ENCODE assay signal across 22 cellular contexts in genomic region chr9:133783331-133783731, GRCh38.
"Had no signal": no experiment of that assay in that cellular context is flagged by ENCODE, and none has a peak within 500 bp of the region (broad histone marks: within the 10 kb centered on the region; RNA-seq: fewer than 3 reads in every experiment).

No MANE protein-coding gene starts in this region.

- ATAC-seq: activated CD8-positive, alpha-beta T cell treated with anti-CD3 and anti-CD28 coated beads for 36 hours; activated T-helper 17 cell treated with anti-CD3 and anti-CD28 coated beads, Interleukin-2, amount 50 U/mL, for 72 hours; left cardiac atrium; WTC11 had no signal

- H3K9me3 Mint-ChIP-seq: activated CD8-positive, alpha-beta T cell treated with anti-CD3 and anti-CD28 coated beads for 36 hours; activated naive CD8-positive, alpha-beta T cell treated with anti-CD3 and anti-CD28 coated beads for 36 hours; activated T-helper 17 cell treated with anti-CD3 and anti-CD28 coated beads, Interleukin-2, amount 50 U/mL, for 72 hours; nephron progenitor cell; stimulated activated naive CD8-positive, alpha-beta T cell treated with anti-CD3 and anti-CD28 coated beads, Interleukin-15, Interleukin-2, amounts not matched to agents 100 ng/mL and 50 ng/mL, for 24 hours; WTC11 had no signal

- H3K9me3 ChIP-seq: suprapubic skin, transverse colon, vagina had no signal

- H3K27me3 Mint-ChIP-seq: activated CD8-positive, alpha-beta T cell treated with anti-CD3 and anti-CD28 coated beads for 36 hours; activated naive CD8-positive, alpha-beta T cell treated with anti-CD3 and anti-CD28 coated beads for 36 hours; activated T-helper 17 cell treated with anti-CD3 and anti-CD28 coated beads, Interleukin-2, amount 50 U/mL, for 72 hours; stimulated activated naive CD8-positive, alpha-beta T cell treated with anti-CD3 and anti-CD28 coated beads, Interleukin-15, Interleukin-2, amounts not matched to agents 100 ng/mL and 50 ng/mL, for 24 hours had no signal

- H3K4me1 ChIP-seq: vagina had no signal

- H3K4me3 Mint-ChIP-seq: activated CD8-positive, alpha-beta T cell treated with anti-CD3 and anti-CD28 coated beads for 36 hours; activated naive CD8-positive, alpha-beta T cell treated with anti-CD3 and anti-CD28 coated beads for 36 hours; activated T-helper 17 cell treated with anti-CD3 and anti-CD28 coated beads, Interleukin-2, amount 50 U/mL, for 72 hours; nephron progenitor cell; stimulated activated naive CD8-positive, alpha-beta T cell treated with anti-CD3 and anti-CD28 coated beads, Interleukin-15, Interleukin-2, amounts not matched to agents 100 ng/mL and 50 ng/mL, for 24 hours; WTC11 had no signal

- H3K4me1 Mint-ChIP-seq: activated naive CD8-positive, alpha-beta T cell treated with anti-CD3 and anti-CD28 coated beads for 36 hours; activated T-helper 17 cell treated with anti-CD3 and anti-CD28 coated beads, Interleukin-2, amount 50 U/mL, for 72 hours; WTC11 had no signal

- H3K4me3 ChIP-seq: cardiac muscle cell, dorsolateral prefrontal cortex, lung, suprapubic skin, transverse colon, vagina had no signal

- H3K36me3 ChIP-seq: cardiac muscle cell, transverse colon had no signal

- DNase-seq: activated CD4-positive, alpha-beta T cell treated with anti-CD3 and anti-CD28 coated beads for 48 hours; activated CD8-positive, alpha-beta T cell treated with anti-CD3 and anti-CD28 coated beads for 36 hours; activated naive CD4-positive, alpha-beta T cell; activated naive CD8-positive, alpha-beta T cell treated with anti-CD3 and anti-CD28 coated beads for 36 hours; activated T-cell treated with anti-CD3 and anti-CD28 coated beads, Interleukin-2, amount 50 U/mL, for 1 hour; amniotic stem cell; foreskin fibroblast; left cardiac atrium; midbrain; nephron progenitor cell; occipital lobe; stimulated activated CD8-positive, alpha-beta memory T cell treated with anti-CD3 and anti-CD28 coated beads, Interleukin-4, amount 100 ng/mL, for 48 hours; transverse colon had no signal

- H3K27ac ChIP-seq: cardiac muscle cell, dorsolateral prefrontal cortex, epithelial cell of prostate, suprapubic skin, transverse colon, vagina had no signal

- H3K27ac Mint-ChIP-seq: activated CD8-positive, alpha-beta T cell treated with anti-CD3 and anti-CD28 coated beads for 36 hours; activated naive CD8-positive, alpha-beta T cell treated with anti-CD3 and anti-CD28 coated beads for 36 hours; activated T-helper 17 cell treated with anti-CD3 and anti-CD28 coated beads, Interleukin-2, amount 50 U/mL, for 72 hours; nephron progenitor cell; stimulated activated naive CD8-positive, alpha-beta T cell treated with anti-CD3 and anti-CD28 coated beads, Interleukin-15, Interleukin-2, amounts not matched to agents 100 ng/mL and 50 ng/mL, for 24 hours; WTC11 had no signal

- H3K27me3 ChIP-seq: cardiac muscle cell, dorsolateral prefrontal cortex, suprapubic skin, transverse colon, vagina had no signal
